In the genomic region with DNA sequence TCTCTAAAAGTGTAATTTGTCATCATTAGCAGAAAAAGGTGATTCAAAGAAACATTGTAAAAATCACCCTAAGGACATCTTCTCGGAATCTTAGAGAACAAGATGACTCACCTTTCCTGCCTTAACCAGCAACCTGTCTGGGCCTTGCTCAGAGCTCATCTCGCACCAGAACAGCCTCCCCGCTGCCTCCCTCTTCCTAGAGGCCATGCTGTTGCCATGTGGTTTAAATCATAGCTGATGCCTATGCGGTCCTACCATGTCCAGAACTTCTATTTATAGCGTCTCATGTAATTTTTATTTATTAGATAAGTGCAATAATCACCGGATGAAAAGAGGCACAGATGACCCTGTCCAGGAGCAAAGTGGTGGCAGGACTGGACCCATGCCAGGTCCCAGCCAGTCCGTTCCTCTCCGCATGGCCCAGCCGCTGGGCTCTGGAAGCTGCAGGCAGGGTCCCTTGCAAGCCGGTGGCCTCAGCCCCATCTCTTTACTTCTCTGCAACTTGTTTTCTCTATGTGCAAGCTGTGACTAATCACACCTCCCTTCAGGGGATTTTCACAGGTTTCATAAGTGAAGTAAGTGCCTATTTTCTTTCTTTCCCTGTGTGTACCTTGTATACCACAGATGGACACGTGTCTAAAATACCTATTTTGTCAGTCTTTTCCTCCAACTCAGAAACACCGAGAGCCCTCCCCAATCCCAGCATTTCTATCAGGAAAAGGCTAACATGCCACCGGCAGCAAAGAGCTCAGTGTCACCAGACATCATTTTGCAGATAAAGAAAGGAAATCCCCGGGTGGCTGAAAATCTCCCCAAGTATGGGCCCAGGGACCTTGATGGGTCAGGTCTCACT, we compare ENCODE assay signal across 9 cellular contexts. TPM values are rescaled to one million over a fixed set of nuclear protein-coding genes. Genes with fewer than 3 reads are reported as not detected.
DNase-seq lines count a peak whose midpoint lies in the region; ATAC-seq and TF ChIP-seq lines count a peak whose summit lies in the region.
"Had no signal": no experiment of that assay in that cellular context is flagged by ENCODE, and none has a peak within 500 bp of the region (broad histone marks: within the 10 kb centered on the region; RNA-seq: fewer than 3 reads in every experiment).

No MANE protein-coding gene starts in this region.

- DNase-seq in BE2C (peak; percentile 88), neuronal stem cell (ENCODE audit: low spot score) (no peak), thyroid gland (no peak), uterus (no peak), A673 (ENCODE audit: low spot score) (no peak)
- peak; percentile 64 for DNase-seq in activated T-helper 9 cell treated with anti-CD3 and anti-CD28 coated beads, Interleukin-2, amount 50 U/mL, for 16 hours (ENCODE audit: low read depth)

- H3K4me1 ChIP-seq in BE2C (peaks cover 23% of the 10 kb centered on the region), neuronal stem cell (ENCODE audit: control insufficient read depth in 2 of 2, insufficient read depth in 1 of 2, low read depth in 1 of 2, low read length in 2 of 2) (peaks cover 7 to 11% of the 10 kb centered on the region in 2 donors), thyroid gland (no peaks in the 10 kb centered on the region), uterus (no peaks in the 10 kb centered on the region), A673 (ENCODE audit: insufficient read depth, low read length, poor library complexity, severe bottlenecking) (no peaks in the 10 kb centered on the region)

- H3K27me3 ChIP-seq in BE2C (peaks cover 7% of the 10 kb centered on the region), neuronal stem cell (ENCODE audit: control insufficient read depth in 3 of 3, insufficient read depth in 3 of 3, low read depth in 1 of 3, low read length in 3 of 3) (peaks cover 0 to 4% (median 0%) of the 10 kb centered on the region in 3 experiments), thyroid gland (no peaks in the 10 kb centered on the region), uterus (no peaks in the 10 kb centered on the region), A673 (replicated peaks; ENCODE audit: insufficient read depth, low read depth, low read length, poor library complexity) (no peaks in the 10 kb centered on the region)
- H3K27me3 ChIP-seq: BLaER1 had no signal

- H2BK12ac ChIP-seq in neuronal stem cell (ENCODE audit: low read length), result no peak overlapping the region

- H3K18ac ChIP-seq in neuronal stem cell (ENCODE audit: low read length), result no peak overlapping the region

- H3K36me3 ChIP-seq in BE2C (no peaks in the 10 kb centered on the region), neuronal stem cell (replicated peaks in 1 of 2; ENCODE audit: control insufficient read depth in 2 of 2, insufficient read depth in 2 of 2, low read length in 2 of 2) (no peaks in the 10 kb centered on the region), thyroid gland (no peaks in the 10 kb centered on the region), uterus (no peaks in the 10 kb centered on the region), A673 (ENCODE audit: insufficient read depth, low read length, poor library complexity, severe bottlenecking) (no peaks in the 10 kb centered on the region)
- H3K36me3 ChIP-seq: BLaER1 had no signal

- H2AFZ ChIP-seq in neuronal stem cell (ENCODE audit: low read length), result no peak overlapping the region

- no peak overlapping the region for H3K9ac ChIP-seq in neuronal stem cell (ENCODE audit: low read depth, low read length, poor library complexity)
- H3K9ac ChIP-seq: BLaER1 had no signal

- TF ChIP-seq POLR2A in thyroid gland (IDR thresholded peaks at IDR 0.05) (no peak), uterus (IDR thresholded peaks at IDR 0.05) (no peak)

- POLR2A ChIA-PET in A673 (lab: Charles Lee; ENCODE audit: low non-redundant PET), result no interaction called here

- H2AK5ac ChIP-seq in neuronal stem cell (ENCODE audit: low read depth, low read length), result peak overlapping the region; percentile 27

- BruUV-seq in A673 (replicated peaks; lab: Mats Ljungman, UMichigan), result no TSS peak

- no peak overlapping the region for H2BK5ac ChIP-seq in neuronal stem cell (ENCODE audit: low read length)

- ATAC-seq in GM19468 (IDR thresholded peaks at IDR 0.05; ENCODE audit: extremely low read depth, unreplicated experiment), result peak; percentile 48
- ATAC-seq in HG03520 (IDR thresholded peaks at IDR 0.05; ENCODE audit: unreplicated experiment), result peak; percentile 84

- TF ChIP-seq CTCF in BE2C (IDR thresholded peaks at IDR 0.05; ENCODE audit: low read depth, low read length) (no peak), thyroid gland (IDR thresholded peaks at IDR 0.05) (no peak), uterus (IDR thresholded peaks at IDR 0.05) (no peak), A673 (conservative IDR thresholded peaks at IDR 0.05; ENCODE audit: low read depth, low read length) (no peak)

- H3K79me1 ChIP-seq in neuronal stem cell (ENCODE audit: low read depth, low read length), result no peaks in the 10 kb centered on the region

- no peak overlapping the region for H3K4me2 ChIP-seq in neuronal stem cell (ENCODE audit: insufficient read depth, low read length, poor library complexity, severe bottlenecking)
- H3K4me2 ChIP-seq: BLaER1 had no signal

- H3K23ac ChIP-seq in neuronal stem cell (ENCODE audit: low read depth, low read length, poor library complexity), result no peak overlapping the region

- WGBS in neuronal stem cell (ENCODE audit: extremely low coverage in 2 of 2, insufficient read length in 2 of 2, insufficient replicate concordance in 1 of 2), 2 donors, result no CpG with 5 or more reads among the region's 14 CpGs
- WGBS in thyroid gland, 2 donors, result 78 to 87% methylated on average over 14 of the region's 14 CpGs

- H3K9me3 ChIP-seq in BE2C, result no peaks in the 10 kb centered on the region
- H3K9me3 ChIP-seq in neuronal stem cell (replicated peaks in 1 of 2; ENCODE audit: control insufficient read depth in 2 of 2, insufficient read depth in 1 of 2, low read depth in 1 of 2, low read length in 2 of 2), result no peaks in the 10 kb centered on the region
- no peaks in the 10 kb centered on the region for H3K9me3 ChIP-seq in thyroid gland
- H3K9me3 ChIP-seq in uterus, result no peaks in the 10 kb centered on the region
- no peaks in the 10 kb centered on the region for H3K9me3 ChIP-seq in A673 (ENCODE audit: low read depth, low read length, poor library complexity, severe bottlenecking)

- H2BK15ac ChIP-seq in neuronal stem cell (ENCODE audit: low read length), result no peak overlapping the region

- H3K4ac ChIP-seq in neuronal stem cell (ENCODE audit: low read length), result no peak overlapping the region

- no peak overlapping the region for H3K14ac ChIP-seq in neuronal stem cell (ENCODE audit: low read length)

- no peak overlapping the region for H2BK120ac ChIP-seq in neuronal stem cell (ENCODE audit: low read depth, low read length)

- no peak overlapping the region for H3K4me3 ChIP-seq in BE2C (ENCODE audit: low read depth, low read length)
- H3K4me3 ChIP-seq in neuronal stem cell (ENCODE audit: low read length in 2 of 2), result no peak overlapping the region
- no peak overlapping the region for H3K4me3 ChIP-seq in thyroid gland (replicated peaks in 1 of 3)
- H3K4me3 ChIP-seq in uterus, result no peak overlapping the region
- H3K4me3 ChIP-seq in A673 (ENCODE audit: low read depth, low read length, poor library complexity, severe bottlenecking), result no peak overlapping the region
- H3K4me3 ChIP-seq: BLaER1 had no signal

- CTCF ChIA-PET in A673 (lab: Charles Lee), result no interaction called here

- H3K27ac ChIP-seq in neuronal stem cell (replicated peaks; ENCODE audit: low read length) (no peak overlapping the region), thyroid gland (no peak overlapping the region), uterus (no peak overlapping the region), A673 (ENCODE audit: low read depth, low read length, poor library complexity, severe bottlenecking) (no peak overlapping the region)
- H3K27ac ChIP-seq: BLaER1 had no signal

- H4K8ac ChIP-seq in neuronal stem cell (ENCODE audit: low read depth, low read length), result no peak overlapping the region

- intact Hi-C loops in thyroid gland (cut with DNase I) (loop anchor here (10.0 kb wide), 1 partner anchor 283 kb away; no protein-coding TSS in a partner anchor), uterus (cut with DNase I; ENCODE audit: low total_unique reads) (no loop called here), A673 (cut with micrococcal nuclease; ENCODE audit: unreplicated experiment) (no loop called here)

- H4K91ac ChIP-seq in neuronal stem cell (ENCODE audit: low read depth, low read length, poor library complexity), result no peak overlapping the region

RNA-seq across cellular contexts. Expression of a gene that starts 27.1 kb away (rescaled TPM):
- polyA plus RNA-seq in BE2C (2012; ENCODE audit: insufficient read depth, insufficient read length, low read depth), result 56.1 TPM
- 12.9 TPM for polyA plus RNA-seq in neuronal stem cell (2013, experiment 1 of 2)
- polyA plus RNA-seq in neuronal stem cell (2013, experiment 2 of 2), result 13.2 TPM
- 100 to 1,000 TPM in 2 of 4 donors, 10 to 100 TPM in 2; 50.4 to 166 (median 103) TPM for total RNA-seq in thyroid gland
- total RNA-seq in uterus, result 100 to 1,000 TPM in 2 of 4 donors, 10 to 100 TPM in 2; 47.9 to 128 (median 87.4) TPM
- 57.3 and 70.1 TPM in 2 replicates for total RNA-seq in A673 (2021)

Comparison
In these comparisons a context has a peak if more than half of its experiments do, and no peak if none do; other contexts are left out.
1. DNase-seq: peak in BE2C (single experiment) and activated T-helper 9 cell treated with anti-CD3 and anti-CD28 coated beads, Interleukin-2, amount 50 U/mL, for 16 hours (single experiment); none in neuronal stem cell (single experiment), thyroid gland (0 of 2), uterus (0 of 2) and A673 (single experiment).